Comparison of ENCODE assay signal across 8 cellular contexts in genomic region chr6:81938014-81938761, GRCh38.
DNase-seq lines count a peak whose midpoint lies in the region; ATAC-seq and TF ChIP-seq lines count a peak whose summit lies in the region.

No MANE protein-coding gene starts in this region.

- no peaks in the 10 kb centered on the region for H3K36me3 ChIP-seq in MG63
- H3K36me3 ChIP-seq in skeletal muscle satellite cell (ENCODE audit: insufficient read depth, low read length) = no peaks in the 10 kb centered on the region

- peak; percentile 47 for DNase-seq in AG08395 (ENCODE audit: low spot score)
- DNase-seq in MG63 = peak; percentile 62
- DNase-seq in epithelial cell of proximal tubule (ENCODE audit: low read depth) = peak; percentile 99
- no peak for DNase-seq in cortex of kidney (lab: John Stamatoyannopoulos, UW)
- DNase-seq in NCI-H524 treated with DMSO at 0.1 percent for 48 hours (lab: John Stamatoyannopoulos, UW) = no peak
- no peak for DNase-seq in NCI-H2107 treated with DMSO at 0.1 percent for 48 hours (lab: John Stamatoyannopoulos, UW; ENCODE audit: unreplicated experiment)

- H3K4me3 ChIP-seq in MG63 (no peak overlapping the region), epithelial cell of proximal tubule (ENCODE audit: low read depth, low read length) (no peak overlapping the region), skeletal muscle satellite cell (ENCODE audit: low read length) (no peak overlapping the region)

- H3K27me3 ChIP-seq in MG63 (no peaks in the 10 kb centered on the region), skeletal muscle satellite cell (ENCODE audit: control insufficient read depth, insufficient read depth, low read length) (no peaks in the 10 kb centered on the region)

- no peak for TF ChIP-seq CTCF in epithelial cell of proximal tubule (conservative IDR thresholded peaks at IDR 0.05; ENCODE audit: low read depth, low read length)

- H3K9ac ChIP-seq in skeletal muscle satellite cell (ENCODE audit: low read depth, low read length) = peak overlapping the region; percentile 15

- peak; percentile 68 for ATAC-seq in GM21723 (IDR thresholded peaks at IDR 0.05; ENCODE audit: unreplicated experiment)

- H3K9me3 ChIP-seq in MG63 (no peaks in the 10 kb centered on the region), skeletal muscle satellite cell (replicated peaks; ENCODE audit: low read length) (no peaks in the 10 kb centered on the region)

- peak overlapping the region; percentile 13 for H3K4me2 ChIP-seq in skeletal muscle satellite cell (ENCODE audit: low read length)

- H3K4me1 ChIP-seq in skeletal muscle satellite cell (ENCODE audit: control insufficient read depth, insufficient read depth, low read length) = peaks cover 42% of the 10 kb centered on the region

Comparison
In these comparisons a context has a peak if more than half of its experiments do, and no peak if none do; other contexts are left out.
1. DNase-seq: peak in AG08395 (single experiment), MG63 (single experiment) and epithelial cell of proximal tubule (single experiment); none in cortex of kidney (single experiment), NCI-H524 treated with DMSO at 0.1 percent for 48 hours (single experiment) and NCI-H2107 treated with DMSO at 0.1 percent for 48 hours (single experiment).